In the genomic region with DNA sequence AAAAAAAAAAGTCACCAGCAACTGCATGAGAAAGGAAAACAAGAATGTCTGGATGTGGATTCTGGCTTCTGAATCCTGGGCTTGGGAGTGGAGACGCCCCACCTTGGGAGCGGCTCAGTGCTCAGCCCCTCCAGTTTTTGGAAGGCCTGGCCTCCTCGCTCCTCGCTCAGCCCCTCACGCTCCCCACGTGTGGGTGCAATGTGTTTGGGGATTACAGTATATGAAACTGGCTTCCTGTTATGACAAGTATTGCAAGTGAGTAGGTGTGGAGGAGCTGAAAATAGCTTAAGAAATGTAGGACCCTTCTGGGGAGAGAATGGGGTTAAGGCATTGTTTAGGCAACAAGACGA, we compare ENCODE assay signal across 11 cellular contexts.
DNase-seq lines count a peak whose midpoint lies in the region; ATAC-seq and TF ChIP-seq lines count a peak whose summit lies in the region.
"Had no signal": no experiment of that assay in that cellular context is flagged by ENCODE, and none has a peak within 500 bp of the region (broad histone marks: within the 10 kb centered on the region; RNA-seq: fewer than 3 reads in every experiment).

No MANE protein-coding gene starts in this region.

- DNase-seq in CD14-positive monocyte (ENCODE audit: low spot score) (no peak), GM23338 (ENCODE audit: low spot score) (no peak), activated T-cell treated with anti-CD3 and anti-CD28 coated beads for 24 hours (ENCODE audit: low read depth) (peak; percentile 72), AG08396 (ENCODE audit: low spot score) (no peak), medulla oblongata (ENCODE audit: extremely low spot score) (no peak), C1 segment of cervical spinal cord (lab: John Stamatoyannopoulos, UW) (no peak)
- DNase-seq: OCI-M1 had no signal

- H3K4me3 ChIP-seq in GM23338 (no peak overlapping the region), neutrophil (ENCODE audit: low read depth in 1 of 2, low read length in 1 of 2) (no peak overlapping the region)
- H3K4me3 ChIP-seq: cardiac muscle cell, lung had no signal

- H3K27ac ChIP-seq in GM23338 (ENCODE audit: low read depth) (no peak overlapping the region), neutrophil (peak overlapping the region; percentile 48)
- H3K27ac ChIP-seq: cardiac muscle cell had no signal

- no peak overlapping the region for H3K4me3 Mint-ChIP-seq in CD14-positive monocyte
- H3K4me3 Mint-ChIP-seq in GM23338 = no peak overlapping the region

- H3K27ac Mint-ChIP-seq in CD14-positive monocyte (peak overlapping the region in 6 of 7 donors; percentile 58 to 97 (median 94)), GM23338 (no peak overlapping the region)

- TF ChIP-seq CTCF in CD14-positive monocyte (IDR thresholded peaks at IDR 0.05) (no peak), GM23338 (conservative IDR thresholded peaks at IDR 0.05; ENCODE audit: low read depth in 2 of 2) (no peak), neutrophil (IDR thresholded peaks at IDR 0.05) (no peak)

- H3F3A ChIP-seq in GM23338 (replicated peaks; ENCODE audit: low read depth) = no peaks in the 10 kb centered on the region

- peaks cover 0 to 9% (median 0%) of the 10 kb centered on the region in 3 donors for H3K27me3 Mint-ChIP-seq in CD14-positive monocyte (ENCODE audit: low read depth in 3 of 3)
- H3K27me3 Mint-ChIP-seq in GM23338 (ENCODE audit: insufficient read depth, low read depth, poor library complexity) = peaks cover 4% of the 10 kb centered on the region

- H3K36me3 ChIP-seq in GM23338 (ENCODE audit: insufficient read depth) (no peaks in the 10 kb centered on the region), neutrophil (no peaks in the 10 kb centered on the region)
- H3K36me3 ChIP-seq: cardiac muscle cell had no signal

- H3K36me3 Mint-ChIP-seq in CD14-positive monocyte (peaks cover 0 to 2% of the 10 kb centered on the region in 2 donors), GM23338 (ENCODE audit: low read depth) (no peaks in the 10 kb centered on the region)

- ATAC-seq in GM23338 (no peak), HG03097 (IDR thresholded peaks at IDR 0.05; ENCODE audit: low FRiP score, unreplicated experiment) (no peak)

- H3K4me2 ChIP-seq in GM23338 = no peak overlapping the region

- H3K9me3 Mint-ChIP-seq in CD14-positive monocyte (peaks cover 0 to 8% (median 2%) of the 10 kb centered on the region in 7 donors), GM23338 (no peaks in the 10 kb centered on the region)

- no peaks in the 10 kb centered on the region for H3K4me1 ChIP-seq in GM23338 (ENCODE audit: insufficient read depth)
- H3K4me1 ChIP-seq in neutrophil (ENCODE audit: control insufficient read depth in 1 of 2, insufficient read depth in 1 of 2, low read depth in 1 of 2, low read length in 1 of 2) = peaks cover 35 to 44% of the 10 kb centered on the region in 2 experiments

- H3K9me2 ChIP-seq in GM23338 (ENCODE audit: insufficient read depth) = no peaks in the 10 kb centered on the region

- no peaks in the 10 kb centered on the region for H4K20me1 ChIP-seq in GM23338 (replicated peaks; ENCODE audit: insufficient read depth)

- no peaks in the 10 kb centered on the region for H3K79me2 ChIP-seq in GM23338 (replicated peaks; ENCODE audit: insufficient read depth)

- no peaks in the 10 kb centered on the region for H3K9me3 ChIP-seq in neutrophil

- intact Hi-C loops in CD14-positive monocyte (cut with micrococcal nuclease) = loop anchor here in 1 of 2 donors (10.0 kb wide), 1 partner anchor 53 kb away; no protein-coding TSS in a partner anchor

- H3K4me1 Mint-ChIP-seq in CD14-positive monocyte = peaks cover 42% of the 10 kb centered on the region
- H3K4me1 Mint-ChIP-seq in GM23338 = peaks cover 6% of the 10 kb centered on the region; the same call in 2 of the 3 replicates

- H3K27me3 ChIP-seq in GM23338 (ENCODE audit: insufficient read depth) (no peaks in the 10 kb centered on the region), neutrophil (no peaks in the 10 kb centered on the region)
- H3K27me3 ChIP-seq: cardiac muscle cell had no signal

- H2AFZ ChIP-seq in GM23338 = peak overlapping the region; percentile 78

TF ChIP-seq in GM23338, 12 proteins besides CTCF, POLR2A, EP300 and RAD21 (continues in another document):
- TF ChIP-seq ZNF331 (CRISPR knock-in tag; IDR thresholded peaks at IDR 0.05; ENCODE audit: low read depth) (no peak), POLR2AphosphoS5 (IDR thresholded peaks at IDR 0.05; ENCODE audit: low read depth) (no peak), STAT1 (IDR thresholded peaks at IDR 0.05; ENCODE audit: unreplicated experiment) (no peak), EZH2 (IDR thresholded peaks at IDR 0.05; ENCODE audit: low read depth, unreplicated experiment) (no peak), EZH2phosphoT487 (IDR thresholded peaks at IDR 0.05; ENCODE audit: unreplicated experiment) (no peak)
- TF ChIP-seq, protein P1, sequence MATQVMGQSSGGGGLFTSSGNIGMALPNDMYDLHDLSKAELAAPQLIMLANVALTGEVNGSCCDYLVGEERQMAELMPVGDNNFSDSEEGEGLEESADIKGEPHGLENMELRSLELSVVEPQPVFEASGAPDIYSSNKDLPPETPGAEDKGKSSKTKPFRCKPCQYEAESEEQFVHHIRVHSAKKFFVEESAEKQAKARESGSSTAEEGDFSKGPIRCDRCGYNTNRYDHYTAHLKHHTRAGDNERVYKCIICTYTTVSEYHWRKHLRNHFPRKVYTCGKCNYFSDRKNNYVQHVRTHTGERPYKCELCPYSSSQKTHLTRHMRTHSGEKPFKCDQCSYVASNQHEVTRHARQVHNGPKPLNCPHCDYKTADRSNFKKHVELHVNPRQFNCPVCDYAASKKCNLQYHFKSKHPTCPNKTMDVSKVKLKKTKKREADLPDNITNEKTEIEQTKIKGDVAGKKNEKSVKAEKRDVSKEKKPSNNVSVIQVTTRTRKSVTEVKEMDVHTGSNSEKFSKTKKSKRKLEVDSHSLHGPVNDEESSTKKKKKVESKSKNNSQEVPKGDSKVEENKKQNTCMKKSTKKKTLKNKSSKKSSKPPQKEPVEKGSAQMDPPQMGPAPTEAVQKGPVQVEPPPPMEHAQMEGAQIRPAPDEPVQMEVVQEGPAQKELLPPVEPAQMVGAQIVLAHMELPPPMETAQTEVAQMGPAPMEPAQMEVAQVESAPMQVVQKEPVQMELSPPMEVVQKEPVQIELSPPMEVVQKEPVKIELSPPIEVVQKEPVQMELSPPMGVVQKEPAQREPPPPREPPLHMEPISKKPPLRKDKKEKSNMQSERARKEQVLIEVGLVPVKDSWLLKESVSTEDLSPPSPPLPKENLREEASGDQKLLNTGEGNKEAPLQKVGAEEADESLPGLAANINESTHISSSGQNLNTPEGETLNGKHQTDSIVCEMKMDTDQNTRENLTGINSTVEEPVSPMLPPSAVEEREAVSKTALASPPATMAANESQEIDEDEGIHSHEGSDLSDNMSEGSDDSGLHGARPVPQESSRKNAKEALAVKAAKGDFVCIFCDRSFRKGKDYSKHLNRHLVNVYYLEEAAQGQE (IDR thresholded peaks at IDR 0.05; ENCODE audit: unreplicated experiment) = no peak
